In genomic region chr6:52389626-52390360, GRCh38 we compare ENCODE assay signal across 8 cellular contexts. TPM values are rescaled to one million over a fixed set of nuclear protein-coding genes. Genes with fewer than 3 reads are reported as not detected.
DNase-seq lines count a peak whose midpoint lies in the region; ATAC-seq and TF ChIP-seq lines count a peak whose summit lies in the region.

No MANE protein-coding gene starts in this region.

- ATAC-seq in GM18873 (IDR thresholded peaks at IDR 0.05; ENCODE audit: low FRiP score, unreplicated experiment) (peak; percentile 56), HG03060 (IDR thresholded peaks at IDR 0.05; ENCODE audit: low read depth, unreplicated experiment) (peak; percentile 38)
- ATAC-seq in activated T-helper 17 cell treated with anti-CD3 and anti-CD28 coated beads, Interleukin-2, amount 50 U/mL, for 72 hours (replicated peaks), result peak; percentile 61

- H3K27ac ChIP-seq in BLaER1, result no peak overlapping the region
- H3K27ac ChIP-seq in left ventricle myocardium inferior (replicated peaks), result peak overlapping the region; percentile 24

- H3K27me3 ChIP-seq in BLaER1 (no peaks in the 10 kb centered on the region), left ventricle myocardium inferior (ENCODE audit: low read depth) (no peaks in the 10 kb centered on the region)

- peaks cover 4% of the 10 kb centered on the region for H3K9me3 Mint-ChIP-seq in activated T-helper 17 cell treated with anti-CD3 and anti-CD28 coated beads, Interleukin-2, amount 50 U/mL, for 72 hours
- peaks cover 0 to 5% (median 0%) of the 10 kb centered on the region in 7 donors for H3K9me3 Mint-ChIP-seq in CD14-positive monocyte

- H3K36me3 ChIP-seq in BLaER1, result peaks cover 15% of the 10 kb centered on the region
- no peaks in the 10 kb centered on the region for H3K36me3 ChIP-seq in left ventricle myocardium inferior

- peak overlapping the region; percentile 59 for H3K4me2 ChIP-seq in BLaER1

- intact Hi-C loops in left ventricle myocardium inferior (cut with micrococcal nuclease) (no loop called here), CD14-positive monocyte (cut with micrococcal nuclease) (loop anchor here in 1 of 2 donors (10.0 kb wide), 1 partner anchor 105 kb away; the partner anchor contains the start of gene MCM3)

- no peaks in the 10 kb centered on the region for H4K20me1 ChIP-seq in BLaER1

- DNase-seq in NCI-H774 (lab: John Stamatoyannopoulos, UW) (peak; percentile 18), left ventricle myocardium inferior (peak; percentile 19), CD14-positive monocyte (ENCODE audit: low spot score) (no peak)
- peak; percentile 21 to 42 for DNase-seq in stimulated activated CD8-positive, alpha-beta memory T cell treated with anti-CD3 and anti-CD28 coated beads, Interleukin-15, amount 100 ng/mL, for 48 hours (ENCODE audit: low read depth in 2 of 2)

- no peak overlapping the region; the same call in 1 of the 2 replicates for H3K9ac ChIP-seq in BLaER1

- no peak overlapping the region for H3K4me3 ChIP-seq in BLaER1
- no peak overlapping the region for H3K4me3 ChIP-seq in left ventricle myocardium inferior

- no peaks in the 10 kb centered on the region for H3K27me3 Mint-ChIP-seq in activated T-helper 17 cell treated with anti-CD3 and anti-CD28 coated beads, Interleukin-2, amount 50 U/mL, for 72 hours
- peaks cover 0 to 8% (median 2%) of the 10 kb centered on the region in 3 donors for H3K27me3 Mint-ChIP-seq in CD14-positive monocyte (ENCODE audit: low read depth in 3 of 3)

- H3K27ac Mint-ChIP-seq in activated T-helper 17 cell treated with anti-CD3 and anti-CD28 coated beads, Interleukin-2, amount 50 U/mL, for 72 hours, result peak overlapping the region; percentile 85
- peak overlapping the region in 2 of 7 donors; percentile 27 to 33 for H3K27ac Mint-ChIP-seq in CD14-positive monocyte

- TF ChIP-seq CTCF in left ventricle myocardium inferior (IDR thresholded peaks at IDR 0.05; ENCODE audit: borderline replicate concordance), result no peak
- no peak for TF ChIP-seq CTCF in CD14-positive monocyte (IDR thresholded peaks at IDR 0.05)

- H3K4me3 Mint-ChIP-seq in activated T-helper 17 cell treated with anti-CD3 and anti-CD28 coated beads, Interleukin-2, amount 50 U/mL, for 72 hours, result peak overlapping the region; percentile 74
- H3K4me3 Mint-ChIP-seq in CD14-positive monocyte, result no peak overlapping the region

- H3K4me1 Mint-ChIP-seq in activated T-helper 17 cell treated with anti-CD3 and anti-CD28 coated beads, Interleukin-2, amount 50 U/mL, for 72 hours, result peaks cover 63% of the 10 kb centered on the region
- H3K4me1 Mint-ChIP-seq in CD14-positive monocyte, result peaks cover 28% of the 10 kb centered on the region

- H3K36me3 Mint-ChIP-seq in activated T-helper 17 cell treated with anti-CD3 and anti-CD28 coated beads, Interleukin-2, amount 50 U/mL, for 72 hours (ENCODE audit: low read depth), result no peaks in the 10 kb centered on the region
- H3K36me3 Mint-ChIP-seq in CD14-positive monocyte, result peaks cover 0 to 13% of the 10 kb centered on the region in 2 donors

- H3K9me3 ChIP-seq in BLaER1, result peaks cover 26% of the 10 kb centered on the region
- H3K9me3 ChIP-seq in left ventricle myocardium inferior (replicated peaks), result no peaks in the 10 kb centered on the region

- H3K4me1 ChIP-seq in BLaER1 (peaks cover 22% of the 10 kb centered on the region), left ventricle myocardium inferior (peaks cover 23% of the 10 kb centered on the region)

RNA-seq across cellular contexts. Expression of gene PAQR8, which starts 27.8 kb away (rescaled TPM):
- total RNA-seq in activated T-helper 17 cell treated with anti-CD3 and anti-CD28 coated beads, Interleukin-2, amount 50 U/mL, for 72 hours, result 1 to 10 TPM; 5.7 to 9.2 TPM
- total RNA-seq in left ventricle myocardium inferior, result 2.0 TPM
- polyA plus RNA-seq in CD14-positive monocyte, result 10 to 100 TPM in 1 of 2 donors, 1 to 10 TPM in 1; 6.8 to 17.4 TPM

RNA-seq across cellular contexts. Expression of gene EFHC1, which starts 30.3 kb away (rescaled TPM):
- total RNA-seq in activated T-helper 17 cell treated with anti-CD3 and anti-CD28 coated beads, Interleukin-2, amount 50 U/mL, for 72 hours, result 1 to 10 TPM; 3.1 to 3.7 TPM
- 5.7 TPM for total RNA-seq in left ventricle myocardium inferior
- 1 to 10 TPM in 1 of 2 donors, under 1 TPM in 1; 0.30 to 2.3 TPM for polyA plus RNA-seq in CD14-positive monocyte
